Comparison of ENCODE assay signal across 31 cellular contexts in the genomic region with DNA sequence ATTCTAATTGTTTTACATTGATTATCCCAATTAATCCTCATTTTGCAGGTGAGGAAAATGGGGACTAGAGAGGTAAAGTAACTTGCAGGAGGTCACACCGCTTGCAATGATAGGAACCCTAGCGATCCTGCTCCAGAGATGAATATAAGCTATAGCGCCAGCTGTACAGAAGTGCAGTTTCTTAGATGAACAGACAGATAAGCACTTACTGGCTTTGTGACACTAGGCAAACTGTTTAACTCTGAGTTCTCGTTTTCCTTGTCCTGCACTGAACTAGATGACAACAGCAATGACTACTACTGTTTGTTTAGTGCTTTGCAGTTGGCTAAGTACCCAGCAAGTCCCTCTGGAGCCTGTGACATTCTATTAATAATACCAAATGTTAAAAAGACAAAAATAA. TPM values are rescaled to one million over a fixed set of nuclear protein-coding genes. Genes with fewer than 3 reads are reported as not detected.
DNase-seq lines count a peak whose midpoint lies in the region; ATAC-seq and TF ChIP-seq lines count a peak whose summit lies in the region.
"Had no signal": no experiment of that assay in that cellular context is flagged by ENCODE, and none has a peak within 500 bp of the region (broad histone marks: within the 10 kb centered on the region; RNA-seq: fewer than 3 reads in every experiment).

No MANE protein-coding gene starts in this region.

- H3K4me2 ChIP-seq in BLaER1, result peak overlapping the region; percentile 95
- H3K4me2 ChIP-seq in Loucy (ENCODE audit: low read depth, low read length, poor library complexity, severe bottlenecking), result peak overlapping the region; percentile 16
- H3K4me2 ChIP-seq: SK-N-SH had no signal

- H4K20me1 ChIP-seq in BLaER1, result peaks cover 31% of the 10 kb centered on the region
- H4K20me1 ChIP-seq in Loucy (ENCODE audit: insufficient read depth, low read length, poor library complexity, severe bottlenecking), result no peaks in the 10 kb centered on the region

- no peak overlapping the region for H3K27ac ChIP-seq in BLaER1
- peak overlapping the region; percentile 56 for H3K27ac ChIP-seq in C4-2B
- no peak overlapping the region for H3K27ac ChIP-seq in transverse colon
- H3K27ac ChIP-seq: adrenal gland, gastroesophageal sphincter, psoas muscle, sigmoid colon, suprapubic skin had no signal

- no peak for ATAC-seq in WTC11
- ATAC-seq in HG02678 (IDR thresholded peaks at IDR 0.05; ENCODE audit: unreplicated experiment), result no peak
- ATAC-seq: gastroesophageal sphincter; psoas muscle; stimulated activated naive B cell treated with anti-CD40 and anti-IgM and Interleukin-4, amounts not matched to agents 10 μg/mL and 1 μg/mL and 100 μg/mL, for 72 hours had no signal

- H3K27ac Mint-ChIP-seq in WTC11, result no peak overlapping the region
- H3K27ac Mint-ChIP-seq: activated naive CD4-positive, alpha-beta T cell treated with anti-CD3 and anti-CD28 coated beads for 36 hours; activated T-helper 1 cell treated with anti-CD3 and anti-CD28 coated beads, Interleukin-12 subunit alpha, Interleukin-12 subunit beta, Interleukin-2, Interleukin-4 antibody, amounts not matched to agents 30 ng/mL and 10 ng/mL and 1 ng/mL, durations not matched to agents 14 hours and 24 hours and 36 hours; brain; mesothelial cell of epicardium; naive B cell; stimulated activated naive B cell treated with anti-CD40 and anti-IgM and Interleukin-4, amounts not matched to agents 10 μg/mL and 1 μg/mL and 100 μg/mL, for 72 hours had no signal

- H3K27me3 ChIP-seq in BLaER1 (peaks cover 85% of the 10 kb centered on the region), Loucy (ENCODE audit: insufficient read depth, low read length, poor library complexity, severe bottlenecking) (no peaks in the 10 kb centered on the region), transverse colon (peaks cover 100% of the 10 kb centered on the region)

- in situ Hi-C loops in transverse colon (cut with MboI; ENCODE audit: low pct_ligation_motif_present in 1 of 4, low pct_unique_long_range_greater_than_20kb in 1 of 4, low sequenced_read_pairs in 3 of 4), result no loop called here

- H3K36me3 ChIP-seq in BLaER1 (no peaks in the 10 kb centered on the region), Loucy (ENCODE audit: insufficient read depth, low read length) (no peaks in the 10 kb centered on the region), transverse colon (no peaks in the 10 kb centered on the region)
- H3K36me3 ChIP-seq: adrenal gland, gastroesophageal sphincter, MG63, sigmoid colon, suprapubic skin had no signal

- H3F3A ChIP-seq in Loucy (ENCODE audit: low read depth), result no peaks in the 10 kb centered on the region

- H3K9ac ChIP-seq in BLaER1 (no peak overlapping the region), Loucy (ENCODE audit: low read depth, low read length, poor library complexity, severe bottlenecking) (no peak overlapping the region)
- H3K9ac ChIP-seq: SK-N-SH had no signal

- TF ChIP-seq EP300 in transverse colon (IDR thresholded peaks at IDR 0.05; ENCODE audit: low read depth), result no peak

- TF ChIP-seq CTCF in C4-2B (conservative IDR thresholded peaks at IDR 0.05), result no peak
- TF ChIP-seq CTCF in Loucy (conservative IDR thresholded peaks at IDR 0.05; ENCODE audit: low read length), result no peak
- no peak for TF ChIP-seq CTCF in WTC11 (IDR thresholded peaks at IDR 0.05)
- TF ChIP-seq CTCF in transverse colon (IDR thresholded peaks at IDR 0.05), result no peak

- TF ChIP-seq POLR2A in transverse colon (IDR thresholded peaks at IDR 0.05), result no peak

- POLR2A ChIA-PET in WTC11 (lab: Charles Lee), result no interaction called here

- H3K79me2 ChIP-seq in Loucy (ENCODE audit: insufficient read depth, low read length), result no peaks in the 10 kb centered on the region

- no peak overlapping the region for H3K4me3 ChIP-seq in BLaER1
- H3K4me3 ChIP-seq in Loucy (ENCODE audit: low read length, poor library complexity, severe bottlenecking), result no peak overlapping the region
- H3K4me3 ChIP-seq in transverse colon, result no peak overlapping the region
- H3K4me3 ChIP-seq: adrenal gland, gastroesophageal sphincter, MG63, psoas muscle, sigmoid colon, suprapubic skin had no signal

- H3K9me3 Mint-ChIP-seq in WTC11, result no peaks in the 10 kb centered on the region
- H3K9me3 Mint-ChIP-seq: activated naive CD4-positive, alpha-beta T cell treated with anti-CD3 and anti-CD28 coated beads for 36 hours; activated T-helper 1 cell treated with anti-CD3 and anti-CD28 coated beads, Interleukin-12 subunit alpha, Interleukin-12 subunit beta, Interleukin-2, Interleukin-4 antibody, amounts not matched to agents 30 ng/mL and 10 ng/mL and 1 ng/mL, durations not matched to agents 14 hours and 24 hours and 36 hours; mesothelial cell of epicardium; stimulated activated naive B cell treated with anti-CD40 and anti-IgM and Interleukin-4, amounts not matched to agents 10 μg/mL and 1 μg/mL and 100 μg/mL, for 72 hours had no signal

- no peaks in the 10 kb centered on the region for H3K9me2 ChIP-seq in Loucy (replicated peaks; ENCODE audit: low read depth, low read length)
- H3K9me2 ChIP-seq: SK-N-SH had no signal

- H2AFZ ChIP-seq in Loucy (ENCODE audit: low read length), result no peak overlapping the region

- peaks cover 5% of the 10 kb centered on the region; the same call in 1 of the 2 replicates for H3K36me3 Mint-ChIP-seq in WTC11
- H3K36me3 Mint-ChIP-seq: brain, mesothelial cell of epicardium, naive B cell had no signal

- H3K9me3 ChIP-seq in BLaER1 (no peaks in the 10 kb centered on the region; the same call in 1 of the 2 replicates), Loucy (ENCODE audit: insufficient read depth, low read depth, low read length) (no peaks in the 10 kb centered on the region), transverse colon (no peaks in the 10 kb centered on the region)
- H3K9me3 ChIP-seq: adrenal gland, gastroesophageal sphincter, MG63, psoas muscle, sigmoid colon, SK-N-SH, suprapubic skin had no signal

- H3K4me1 ChIP-seq in BLaER1 (peaks cover 64% of the 10 kb centered on the region), Loucy (ENCODE audit: insufficient read depth, low read length, poor library complexity, severe bottlenecking) (peaks cover 14% of the 10 kb centered on the region), transverse colon (peaks cover 19 to 33% (median 24%) of the 10 kb centered on the region in 4 donors)

- DNase-seq in WTC11 (ENCODE audit: low spot score), result no peak
- DNase-seq in MV-4-11 (lab: John Stamatoyannopoulos, UW), result no peak
- DNase-seq in transverse colon, result no peak
- DNase-seq: activated CD4-positive, alpha-beta T cell treated with anti-CD3 and anti-CD28 coated beads, Interleukin-2, amount 50 U/mL, for 48 hours; activated CD4-positive, CD25-positive, alpha-beta regulatory T cell; activated CD8-positive, alpha-beta memory T cell treated with anti-CD3 and anti-CD28 coated beads, Interleukin-2, amount 50 U/mL, for 4 hours; activated naive CD4-positive, alpha-beta T cell treated with anti-CD3 and anti-CD28 coated beads for 36 hours; adrenal gland; MG63; naive B cell; NCI-H1436 treated with DMSO at 0.1 percent for 48 hours; nucleus accumbens; psoas muscle; sigmoid colon; SK-N-SH; stimulated activated CD4-positive, alpha-beta T cell treated with anti-CD3 and anti-CD28 coated beads, Interleukin-4, amount 100 ng/mL, for 4 hours; stimulated activated naive B cell treated with anti-CD40 and anti-IgM and Interleukin-4, amounts not matched to agents 10 μg/mL and 1 μg/mL and 100 μg/mL, for 72 hours had no signal

- peak overlapping the region; percentile 64; the same call in 1 of the 2 replicates for H3K4me3 Mint-ChIP-seq in WTC11
- H3K4me3 Mint-ChIP-seq: activated naive CD4-positive, alpha-beta T cell treated with anti-CD3 and anti-CD28 coated beads for 36 hours; mesothelial cell of epicardium; stimulated activated naive B cell treated with anti-CD40 and anti-IgM and Interleukin-4, amounts not matched to agents 10 μg/mL and 1 μg/mL and 100 μg/mL, for 72 hours had no signal

- H3K4me1 Mint-ChIP-seq in WTC11, result peaks cover 63% of the 10 kb centered on the region

- CTCF ChIA-PET in WTC11 (lab: Charles Lee), result interaction anchor here (1.0 to 4.4 kb wide), 3 partner anchors 31 to 95 kb away, joined by 3 to 39 read pairs (median 5); no protein-coding TSS in a partner anchor

- WGBS in transverse colon (ENCODE audit: low coverage in 1 of 2), 2 donors, result 34 to 38% methylated on average over 3 to 4 of the region's 4 CpGs

- intact Hi-C loops in transverse colon (cut with DNase I; ENCODE audit: low total_unique reads), result no loop called here

- peaks cover 100% of the 10 kb centered on the region for H3K27me3 Mint-ChIP-seq in WTC11 (ENCODE audit: low read depth)

RNA-seq across cellular contexts. Expression of gene LHX6, which starts 11.1 kb away (rescaled TPM):
- 0.71 to 1.5 TPM (median 1.5 TPM) in 3 replicates for total RNA-seq in WTC11 (2021)
- 10 to 100 TPM in 1 of 4 donors, 1 to 10 TPM in 1, under 1 TPM in 1, not detected in 1; 0.68 to 12.7 (median 1.4) TPM for total RNA-seq in transverse colon
- total RNA-seq: fibroblast of lung; T-helper 2 cell treated with Interferon-gamma antibody and Interleukin-4, amounts not matched to agents 100 ng/mL and 5 ng/mL, for 36 hours had no signal

RNA-seq across cellular contexts. Expression of gene RBM18, which starts 47.0 kb away (rescaled TPM):
- 11.4 to 14.3 TPM (median 13.1 TPM) in 3 replicates for total RNA-seq in WTC11 (2021)
- total RNA-seq in transverse colon, result 1 to 10 TPM in 3 of 4 donors, under 1 TPM in 1; 0.80 to 9.7 (median 4.6) TPM

RNA-seq across cellular contexts. Expression of gene MRRF, which starts 47.0 kb away (rescaled TPM):
- 36.1 to 42.3 TPM (median 38.8 TPM) in 3 replicates for total RNA-seq in WTC11 (2021)
- 100 to 1,000 TPM in 1 of 4 donors, 10 to 100 TPM in 3; 46.0 to 142 (median 53.6) TPM for total RNA-seq in transverse colon

RNA-seq across cellular contexts. Expression of gene MORN5, which starts 57.9 kb away (rescaled TPM):
- total RNA-seq in WTC11 (2021), result not detected in 3 replicates
- 1 to 10 TPM in 2 of 4 donors, not detected in 2; 3.8 to 4.0 TPM for total RNA-seq in transverse colon
- total RNA-seq: activated naive CD4-positive, alpha-beta T cell treated with anti-CD3 and anti-CD28 coated beads for 36 hours; activated T-helper 1 cell treated with anti-CD3 and anti-CD28 coated beads, Interleukin-12 subunit alpha, Interleukin-12 subunit beta, Interleukin-2, Interleukin-4 antibody, amounts not matched to agents 30 ng/mL and 10 ng/mL and 1 ng/mL, durations not matched to agents 14 hours and 24 hours and 36 hours; endothelial cell of umbilical vein; H4; liver; mesothelial cell of epicardium; psoas muscle; suprapubic skin; T-helper 2 cell treated with Interferon-gamma antibody and Interleukin-4, amounts not matched to agents 100 ng/mL and 5 ng/mL, for 36 hours had no signal

RNA-seq across cellular contexts. Expression of gene NDUFA8, which starts 58.1 kb away (rescaled TPM):
- 70.7 to 71.8 TPM (median 71.2 TPM) in 3 replicates for total RNA-seq in WTC11 (2021)
- total RNA-seq in transverse colon, result 10 to 100 TPM; 16.1 to 59.5 (median 40.3) TPM
